Comparison of ENCODE assay signal across 1 cellular context in genomic region chr19:2048104-2048958, GRCh38.
A peak's percentile ranks its signal among the peaks of the same experiment; 100 is the strongest.
TF ChIP-seq lines count a peak whose summit lies in the region.

No MANE protein-coding gene starts in this region.

TF ChIP-seq in GM12878, 131 proteins besides CTCF, POLR2A, EP300 and RAD21:
- TF ChIP-seq NR2C1 (IDR thresholded peaks at IDR 0.05) (0 out of 2 replicates have a peak, but pooled peaks have one; percentile 8), CHD2 (IDR thresholded peaks at IDR 0.05; ENCODE audit: borderline replicate concordance, low read depth, low read length) (no peak), NR2F1 (conservative IDR thresholded peaks at IDR 0.05) (peak; percentile 76; the same call in 1 of the 2 replicates)
